8 cellular contexts compared by ENCODE assay signal in genomic region chr17:78342438-78343098, GRCh38. TPM values are rescaled to one million over a fixed set of nuclear protein-coding genes. Genes with fewer than 3 reads are reported as not detected.
DNase-seq lines count a peak whose midpoint lies in the region; ATAC-seq and TF ChIP-seq lines count a peak whose summit lies in the region.

No MANE protein-coding gene starts in this region.

- H3K9me2 ChIP-seq in hepatocyte (replicated peaks; ENCODE audit: insufficient read depth), result no peaks in the 10 kb centered on the region

- peak overlapping the region in 1 of 4 donors; percentile 34 for H3K4me3 ChIP-seq in adrenal gland
- H3K4me3 ChIP-seq in hepatocyte, result no peak overlapping the region
- peak overlapping the region; percentile 18 to 42 (median 22) for H3K4me3 ChIP-seq in skin epidermis

- 35 to 46% (median 36%) methylated on average over 14 to 26 of the region's 26 CpGs for WGBS in adrenal gland, 4 donors
- 62% methylated on average over 26 of the region's 26 CpGs for WGBS in hepatocyte (ENCODE audit: low lambda C conversion rate, missing lambda C conversion rate)

- H3K79me2 ChIP-seq in hepatocyte, result no peaks in the 10 kb centered on the region

- no peaks in the 10 kb centered on the region for H3K36me3 Mint-ChIP-seq in activated T-cell treated with anti-CD3 and anti-CD28 coated beads, Interleukin-2, amount 50 U/mL, for 4 hours (ENCODE audit: insufficient read depth)

- peaks cover 69% of the 10 kb centered on the region for H3K4me1 Mint-ChIP-seq in activated T-cell treated with anti-CD3 and anti-CD28 coated beads, Interleukin-2, amount 50 U/mL, for 4 hours (ENCODE audit: low read depth)

- H3K27me3 ChIP-seq in adrenal gland (no peaks in the 10 kb centered on the region), hepatocyte (no peaks in the 10 kb centered on the region)

- H3K9me3 ChIP-seq in adrenal gland (replicated peaks in 1 of 3) (no peaks in the 10 kb centered on the region), hepatocyte (ENCODE audit: low read depth) (no peaks in the 10 kb centered on the region)

- peaks cover 14 to 33% of the 10 kb centered on the region in 2 donors for H3K4me1 ChIP-seq in adrenal gland (replicated peaks in 1 of 2)
- H3K4me1 ChIP-seq in hepatocyte (ENCODE audit: insufficient read depth), result peaks cover 23% of the 10 kb centered on the region

- H3K27ac ChIP-seq in adrenal gland (peak overlapping the region; percentile 80 to 91 (median 83)), hepatocyte (peak overlapping the region; percentile 92), skin epidermis (peak overlapping the region; percentile 80 to 98 (median 90))

- no peaks in the 10 kb centered on the region for H4K20me1 ChIP-seq in hepatocyte (ENCODE audit: insufficient read depth, poor library complexity, severe bottlenecking)

- DNase-seq in activated T-cell treated with anti-CD3 and anti-CD28 coated beads, Interleukin-2, amount 50 U/mL, for 4 hours, result no peak
- DNase-seq in activated T-cell treated with anti-CD3 and anti-CD28 coated beads for 4 hours, result no peak
- DNase-seq in adrenal gland, result peak; percentile 60 to 88 (median 79)
- DNase-seq in hepatocyte (ENCODE audit: low spot score), result no peak
- no peak for DNase-seq in SIG-M5 (lab: John Stamatoyannopoulos, UW)
- no peak for DNase-seq in NCI-H1694 treated with DMSO at 0.1 percent for 48 hours (lab: John Stamatoyannopoulos, UW)

- H3K4me3 Mint-ChIP-seq in activated T-cell treated with anti-CD3 and anti-CD28 coated beads, Interleukin-2, amount 50 U/mL, for 4 hours, result peak overlapping the region; percentile 57

- TF ChIP-seq CTCF in adrenal gland (IDR thresholded peaks at IDR 0.05) (no peak), hepatocyte (IDR thresholded peaks at IDR 0.05; ENCODE audit: poor library complexity) (no peak)

- ATAC-seq in activated T-cell treated with anti-CD3 and anti-CD28 coated beads, Interleukin-2, amount 50 U/mL, for 4 hours, result no peak
- no peak for ATAC-seq in HG02884 (IDR thresholded peaks at IDR 0.05; ENCODE audit: unreplicated experiment)

- TF ChIP-seq POLR2A in adrenal gland (IDR thresholded peaks at IDR 0.05), result no peak

- intact Hi-C loops in adrenal gland (cut with DNase I), result no loop called here

- H3K27me3 Mint-ChIP-seq in activated T-cell treated with anti-CD3 and anti-CD28 coated beads, Interleukin-2, amount 50 U/mL, for 4 hours (ENCODE audit: low read depth), result no peaks in the 10 kb centered on the region

- H3K4me2 ChIP-seq in hepatocyte, result peak overlapping the region; percentile 86

- H3K36me3 ChIP-seq in adrenal gland (replicated peaks in 1 of 2) (no peaks in the 10 kb centered on the region), hepatocyte (replicated peaks; ENCODE audit: insufficient read depth, low read depth) (no peaks in the 10 kb centered on the region)

- H2AFZ ChIP-seq in hepatocyte, result peak overlapping the region; percentile 49

- H3K9me3 Mint-ChIP-seq in activated T-cell treated with anti-CD3 and anti-CD28 coated beads, Interleukin-2, amount 50 U/mL, for 4 hours, result no peaks in the 10 kb centered on the region

RNA-seq across cellular contexts. Expression of gene SOCS3, which starts 17.3 kb away (rescaled TPM):
- total RNA-seq in activated T-cell treated with anti-CD3 and anti-CD28 coated beads, Interleukin-2, amount 50 U/mL, for 4 hours, result 100 to 1,000 TPM; 118 to 143 (median 136) TPM
- total RNA-seq in adrenal gland (100 to 1,000 TPM in 3 of 8 donors, 10 to 100 TPM in 3, 1 to 10 TPM in 2; 5.3 to 114 (median 60.3) TPM), hepatocyte (130 and 172 TPM in 2 replicates)
- polyA plus RNA-seq in adrenal gland (10 to 100 TPM in 2 of 3 donors, 1 to 10 TPM in 1; 4.8 to 96.5 (median 15.4) TPM), hepatocyte (181 and 246 TPM in 2 replicates)

RNA-seq across cellular contexts. Expression of gene PGS1, which starts 35.9 kb away (rescaled TPM):
- 10 to 100 TPM; 47.4 to 51.7 (median 47.5) TPM for total RNA-seq in activated T-cell treated with anti-CD3 and anti-CD28 coated beads, Interleukin-2, amount 50 U/mL, for 4 hours
- 10 to 100 TPM; 27.9 to 64.5 (median 34.9) TPM for total RNA-seq in adrenal gland
- 10 to 100 TPM; 11.9 to 26.9 (median 21.9) TPM for polyA plus RNA-seq in adrenal gland
- 30.4 and 36.0 TPM in 2 replicates for total RNA-seq in hepatocyte
- 42.5 and 52.2 TPM in 2 replicates for polyA plus RNA-seq in hepatocyte

Comparison
In these comparisons a context has a peak if more than half of its experiments do, and no peak if none do; other contexts are left out.
1. DNase-seq: peak in adrenal gland (7 of 7); none in activated T-cell treated with anti-CD3 and anti-CD28 coated beads, Interleukin-2, amount 50 U/mL, for 4 hours (single experiment), activated T-cell treated with anti-CD3 and anti-CD28 coated beads for 4 hours (single experiment), hepatocyte (single experiment), SIG-M5 (single experiment) and NCI-H1694 treated with DMSO at 0.1 percent for 48 hours (single experiment).
2. Peak in every context shown above with its lines, with median percentiles within 50 percentile points of each other: H3K27ac ChIP-seq.